Comparison of ENCODE assay signal across 22 cellular contexts in genomic region chr11:36022891-36023290, GRCh38.
DNase-seq lines count a peak whose midpoint lies in the region; TF ChIP-seq lines count a peak whose summit lies in the region.
"Had no signal": no experiment of that assay in that cellular context is flagged by ENCODE, and none has a peak within 500 bp of the region (broad histone marks: within the 10 kb centered on the region; RNA-seq: fewer than 3 reads in every experiment).

No MANE protein-coding gene starts in this region.

- 59 to 63% methylated on average over 7 of the region's 7 CpGs for WGBS in esophagus, 2 donors

- DNase-seq in DMS79 treated with DMSO at 0.1 percent for 48 hours (lab: John Stamatoyannopoulos, UW) = peak; percentile 91
- peak; percentile 98 for DNase-seq in NCI-H82 treated with DMSO at 0.1 percent for 48 hours (lab: John Stamatoyannopoulos, UW; ENCODE audit: unreplicated experiment)
- peak; percentile 31 for DNase-seq in neural progenitor cell (ENCODE audit: low spot score)
- no peak for DNase-seq in glomerular visceral epithelial cell (ENCODE audit: extremely low spot score)
- DNase-seq in T-helper 1 cell = no peak
- no peak for DNase-seq in globus pallidus (ENCODE audit: low spot score)
- DNase-seq: ACHN; C1 segment of cervical spinal cord; CD8-positive, alpha-beta memory T cell; DMS 273 treated with DMSO at 0.1 percent for 48 hours; GF-D8; H9; IMR-90; NCI-H1436 treated with DMSO at 0.1 percent for 48 hours; NCI-H2029; NCI-H2171 treated with DMSO at 0.1 percent for 48 hours; NCI-H446; NCI-H748 treated with DMSO at 0.1 percent for 48 hours; SIG-M5 had no signal

- peaks cover 3% of the 10 kb centered on the region for H3K36me3 Mint-ChIP-seq in neural progenitor cell
- H3K36me3 Mint-ChIP-seq: CD8-positive, alpha-beta memory T cell had no signal

- H3K27me3 ChIP-seq in esophagus (ENCODE audit: control insufficient read depth in 1 of 2, insufficient read depth in 2 of 2, low read length in 2 of 2) (no peaks in the 10 kb centered on the region), neural progenitor cell (no peaks in the 10 kb centered on the region)

- peak overlapping the region; percentile 31 for H3K4me2 ChIP-seq in neural progenitor cell
- H3K4me2 ChIP-seq: PC-9 had no signal

- H3K9me3 ChIP-seq in esophagus (ENCODE audit: control insufficient read depth in 2 of 2, insufficient read depth in 1 of 2, low read depth in 1 of 2, low read length in 1 of 2) (no peaks in the 10 kb centered on the region), neural progenitor cell (ENCODE audit: low read depth) (no peaks in the 10 kb centered on the region)

- H3K27ac ChIP-seq in esophagus (ENCODE audit: low read depth in 2 of 2, low read length in 1 of 2) = peak overlapping the region; percentile 57 to 84
- no peak overlapping the region for H3K27ac ChIP-seq in neural progenitor cell
- H3K27ac ChIP-seq: PC-9, RWPE1 had no signal

- H3K27me3 Mint-ChIP-seq in neural progenitor cell (ENCODE audit: insufficient read depth, low read depth) = no peaks in the 10 kb centered on the region

- no peak for TF ChIP-seq CTCF in neural progenitor cell (IDR thresholded peaks at IDR 0.05)

- H3F3A ChIP-seq in neural progenitor cell (ENCODE audit: low read depth) = no peaks in the 10 kb centered on the region

- H3K27ac Mint-ChIP-seq in neural progenitor cell = no peak overlapping the region
- H3K27ac Mint-ChIP-seq: CD8-positive, alpha-beta memory T cell had no signal

- peaks cover 99% of the 10 kb centered on the region for H3K79me2 ChIP-seq in neural progenitor cell (ENCODE audit: low read depth)

- H3K9me3 Mint-ChIP-seq in neural progenitor cell = peaks cover 4% of the 10 kb centered on the region
- H3K9me3 Mint-ChIP-seq: CD8-positive, alpha-beta memory T cell; H9 had no signal

- no peak overlapping the region for H3K9ac ChIP-seq in neural progenitor cell

- no peaks in the 10 kb centered on the region for H3K36me3 ChIP-seq in esophagus (ENCODE audit: control insufficient read depth in 2 of 2, insufficient read depth in 2 of 2, low read length in 1 of 2)
- no peaks in the 10 kb centered on the region for H3K36me3 ChIP-seq in neural progenitor cell

- peaks cover 54% of the 10 kb centered on the region for H4K20me1 ChIP-seq in neural progenitor cell (ENCODE audit: low read depth)

- H3K4me3 Mint-ChIP-seq in neural progenitor cell = no peak overlapping the region
- H3K4me3 Mint-ChIP-seq: CD8-positive, alpha-beta memory T cell; H9 had no signal

- H3K4me3 ChIP-seq in esophagus (ENCODE audit: low read depth in 1 of 2, low read length in 2 of 2) = no peak overlapping the region
- no peak overlapping the region for H3K4me3 ChIP-seq in neural progenitor cell
- H3K4me3 ChIP-seq: PC-9 had no signal

- H3K4me1 Mint-ChIP-seq in neural progenitor cell = peaks cover 41% of the 10 kb centered on the region
- H3K4me1 Mint-ChIP-seq: CD8-positive, alpha-beta memory T cell had no signal

- H3K4me1 ChIP-seq in esophagus (ENCODE audit: control insufficient read depth in 2 of 2, insufficient read depth in 2 of 2, low read length in 1 of 2) = peaks cover 3 to 12% of the 10 kb centered on the region in 2 donors
- peaks cover 26% of the 10 kb centered on the region for H3K4me1 ChIP-seq in neural progenitor cell

- no peak overlapping the region for H2AFZ ChIP-seq in neural progenitor cell (replicated peaks)
- H2AFZ ChIP-seq: PC-9 had no signal

Comparison
In these comparisons a context has a peak if more than half of its experiments do, and no peak if none do; other contexts are left out.
1. DNase-seq: peak in DMS79 treated with DMSO at 0.1 percent for 48 hours (single experiment), NCI-H82 treated with DMSO at 0.1 percent for 48 hours (single experiment) and neural progenitor cell (single experiment); none in glomerular visceral epithelial cell (single experiment), T-helper 1 cell (0 of 5) and globus pallidus (single experiment).